ENCODE assay signal across 8 cellular contexts in the genomic region with DNA sequence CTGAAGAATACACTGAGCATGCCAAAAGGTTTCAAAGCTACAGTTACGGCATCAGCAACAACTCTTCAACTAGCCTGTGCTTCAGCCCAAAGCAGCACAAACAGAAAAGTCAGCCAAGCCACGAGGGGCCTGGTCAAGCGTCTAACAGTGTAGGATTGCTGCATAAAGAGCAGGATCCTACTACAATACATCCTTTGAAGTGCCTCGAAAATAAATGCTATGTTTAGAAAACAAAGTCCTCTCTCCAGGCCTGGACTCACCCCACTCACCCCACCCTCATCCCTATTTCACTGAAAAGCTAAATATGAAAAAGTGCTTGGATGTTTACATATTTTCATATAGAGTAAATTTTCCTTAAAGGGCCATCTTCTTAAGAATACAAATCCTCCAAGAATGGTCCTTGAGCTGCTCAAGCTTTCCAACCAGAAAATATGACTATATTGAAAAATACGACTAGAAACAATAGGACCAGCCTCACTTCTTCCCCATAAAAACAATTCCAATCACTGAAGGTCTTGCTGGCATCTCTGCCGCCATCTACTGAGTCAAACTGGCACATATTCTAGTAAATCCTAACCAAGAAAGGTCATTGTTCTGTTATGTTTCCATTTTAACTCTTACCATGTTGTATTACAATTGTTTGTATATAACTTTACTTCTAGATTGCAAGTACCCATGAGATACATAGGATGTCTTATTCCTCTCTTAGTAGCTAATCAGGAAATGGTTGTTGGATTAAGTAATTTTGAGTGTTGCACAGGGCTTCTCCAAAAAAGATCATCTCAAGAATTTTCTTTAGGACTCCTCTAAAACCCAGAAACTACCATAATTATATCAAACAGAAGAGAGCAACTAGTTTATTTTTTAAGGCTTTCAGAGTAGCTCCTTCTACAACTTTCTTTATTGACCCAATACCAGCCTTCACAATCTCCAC.
DNase-seq lines count a peak whose midpoint lies in the region; ATAC-seq, FAIRE-seq and TF ChIP-seq lines count a peak whose summit lies in the region.

No MANE protein-coding gene starts in this region.

- DNase-seq in DMS153 (lab: John Stamatoyannopoulos, UW) (peak; percentile 44), H54 (ENCODE audit: insufficient read length, low spot score) (no peak), NCI-H2171 (lab: John Stamatoyannopoulos, UW) (peak; percentile 48), fibroblast of lung (ENCODE audit: low read depth in 2 of 2) (peak; percentile 75 to 91), nephron progenitor cell (peak; percentile 20)
- peak; percentile 48 for DNase-seq in activated CD4-positive, alpha-beta T cell treated with anti-CD3 and anti-CD28 coated beads, Interleukin-2, amount 10 ng/mL, durations not matched to agents 7 days and 5 days

- no peaks in the 10 kb centered on the region for H4K20me1 ChIP-seq in fibroblast of lung (ENCODE audit: control insufficient read depth, extremely low read depth, insufficient read depth, low read length)

- TF ChIP-seq POLR2A in H54 (IDR thresholded peaks at IDR 0.05; ENCODE audit: low read depth, low read length): no peak

- FAIRE-seq in H54 (lab: Jason Lieb, UNC): peak; percentile 53

- no peaks in the 10 kb centered on the region for H3K36me3 ChIP-seq in fibroblast of lung (ENCODE audit: control insufficient read depth, insufficient read depth, low read length)

- no peaks in the 10 kb centered on the region for H3K9me3 ChIP-seq in fibroblast of lung (ENCODE audit: control insufficient read depth, insufficient read depth, low read depth, low read length)

- peak; percentile 78 to 87 for TF ChIP-seq CTCF in fibroblast of lung (conservative IDR thresholded peaks at IDR 0.05 in 1 of 2, IDR thresholded peaks at IDR 0.05 in 1 of 2; ENCODE audit: low read depth in 1 of 2, low read length in 2 of 2)
- TF ChIP-seq CTCF in nephron progenitor cell (IDR thresholded peaks at IDR 0.05): peak; percentile 61

- peak overlapping the region; percentile 4 for H3K27ac ChIP-seq in fibroblast of lung (ENCODE audit: insufficient read depth, low read length)

- H3K36me3 Mint-ChIP-seq in activated CD4-positive, alpha-beta T cell treated with anti-CD3 and anti-CD28 coated beads, Interleukin-2, amount 10 ng/mL, durations not matched to agents 7 days and 5 days (ENCODE audit: low read depth): no peaks in the 10 kb centered on the region
- H3K36me3 Mint-ChIP-seq in nephron progenitor cell (ENCODE audit: low read depth): no peaks in the 10 kb centered on the region

- POLR2A ChIA-PET in activated CD4-positive, alpha-beta T cell treated with anti-CD3 and anti-CD28 coated beads, Interleukin-2, amount 10 ng/mL, durations not matched to agents 7 days and 5 days (lab: Charles Lee): no interaction called here

- H3K27me3 ChIP-seq in fibroblast of lung (ENCODE audit: control insufficient read depth, insufficient read depth, low read length): no peaks in the 10 kb centered on the region

- no peak overlapping the region for H3K27ac Mint-ChIP-seq in activated CD4-positive, alpha-beta T cell treated with anti-CD3 and anti-CD28 coated beads, Interleukin-2, amount 10 ng/mL, durations not matched to agents 7 days and 5 days
- peak overlapping the region; percentile 81 for H3K27ac Mint-ChIP-seq in nephron progenitor cell

- ATAC-seq in GM18868 (IDR thresholded peaks at IDR 0.05; ENCODE audit: unreplicated experiment): no peak
- no peak for ATAC-seq in GM21526 (IDR thresholded peaks at IDR 0.05; ENCODE audit: low FRiP score, unreplicated experiment)

- no peaks in the 10 kb centered on the region for H3K9me3 Mint-ChIP-seq in activated CD4-positive, alpha-beta T cell treated with anti-CD3 and anti-CD28 coated beads, Interleukin-2, amount 10 ng/mL, durations not matched to agents 7 days and 5 days
- H3K9me3 Mint-ChIP-seq in nephron progenitor cell: no peaks in the 10 kb centered on the region

- H3K4me3 ChIP-seq in fibroblast of lung (replicated peaks in 1 of 4; ENCODE audit: control extremely low read depth in 1 of 4, insufficient read depth in 1 of 4, low read depth in 3 of 4, low read length in 4 of 4): peak overlapping the region in 2 of 4 experiments; percentile 26 to 28

- no peaks in the 10 kb centered on the region for H3K27me3 Mint-ChIP-seq in activated CD4-positive, alpha-beta T cell treated with anti-CD3 and anti-CD28 coated beads, Interleukin-2, amount 10 ng/mL, durations not matched to agents 7 days and 5 days
- H3K27me3 Mint-ChIP-seq in nephron progenitor cell (ENCODE audit: low read depth, poor library complexity): peaks cover 3% of the 10 kb centered on the region

- H3K4me2 ChIP-seq in fibroblast of lung (ENCODE audit: extremely low read depth, insufficient read depth, low read length): peak overlapping the region; percentile 28

- no peak overlapping the region for H2AFZ ChIP-seq in fibroblast of lung (ENCODE audit: low read length)

- peaks cover 15% of the 10 kb centered on the region for H3K79me2 ChIP-seq in fibroblast of lung (ENCODE audit: control insufficient read depth, insufficient read depth, low read length)

- H3K4me1 ChIP-seq in fibroblast of lung (ENCODE audit: control insufficient read depth, extremely low read depth, insufficient read depth, low read length): peaks cover 19% of the 10 kb centered on the region

- CTCF ChIA-PET in activated CD4-positive, alpha-beta T cell treated with anti-CD3 and anti-CD28 coated beads, Interleukin-2, amount 10 ng/mL, durations not matched to agents 7 days and 5 days (lab: Charles Lee): interaction anchor here (0.5 to 1.0 kb wide), 4 partner anchors 10 to 105 kb away, joined by 3 to 5 read pairs (median 3); no protein-coding TSS in a partner anchor

- H3K4me1 Mint-ChIP-seq in activated CD4-positive, alpha-beta T cell treated with anti-CD3 and anti-CD28 coated beads, Interleukin-2, amount 10 ng/mL, durations not matched to agents 7 days and 5 days: no peaks in the 10 kb centered on the region
- H3K4me1 Mint-ChIP-seq in nephron progenitor cell: peaks cover 45% of the 10 kb centered on the region

- H3K9ac ChIP-seq in fibroblast of lung (ENCODE audit: insufficient read depth, low read length): no peak overlapping the region

- no peak overlapping the region for H3K4me3 Mint-ChIP-seq in activated CD4-positive, alpha-beta T cell treated with anti-CD3 and anti-CD28 coated beads, Interleukin-2, amount 10 ng/mL, durations not matched to agents 7 days and 5 days
- H3K4me3 Mint-ChIP-seq in nephron progenitor cell: no peak overlapping the region
